In the genomic region with DNA sequence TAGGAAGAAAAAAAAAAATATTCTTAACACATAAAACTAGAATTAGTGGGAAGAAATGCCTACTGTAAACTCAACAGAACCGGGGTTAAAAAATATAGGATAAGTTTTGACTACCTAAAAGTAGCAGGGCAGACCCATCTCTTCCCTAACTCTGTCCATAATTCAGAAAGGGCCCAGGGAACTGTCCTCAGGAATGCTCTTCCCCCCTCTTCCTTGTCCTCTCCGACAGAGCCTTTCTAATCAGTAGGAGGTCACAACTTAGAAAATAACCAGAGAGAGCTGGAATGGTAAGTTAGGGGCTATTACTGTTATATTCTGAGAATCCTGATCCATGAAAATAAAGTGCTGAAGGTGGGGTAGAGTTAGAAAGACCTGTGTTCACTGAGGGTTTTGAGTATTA, we compare ENCODE assay signal across 12 cellular contexts. TPM values are rescaled to one million over a fixed set of nuclear protein-coding genes. Genes with fewer than 3 reads are reported as not detected.
DNase-seq lines count a peak whose midpoint lies in the region; ATAC-seq and TF ChIP-seq lines count a peak whose summit lies in the region.
"Had no signal": no experiment of that assay in that cellular context is flagged by ENCODE, and none has a peak within 500 bp of the region (broad histone marks: within the 10 kb centered on the region; RNA-seq: fewer than 3 reads in every experiment).

No MANE protein-coding gene starts in this region.

- H3K27me3 ChIP-seq in right lobe of liver: no peaks in the 10 kb centered on the region
- no peaks in the 10 kb centered on the region for H3K27me3 ChIP-seq in subcutaneous abdominal adipose tissue (ENCODE audit: control insufficient read depth in 5 of 5, insufficient read depth in 4 of 5, low read length in 5 of 5)

- POLR2A ChIA-PET in WTC11 (lab: Charles Lee): no interaction called here

- peaks cover 0 to 72% (median 31%) of the 10 kb centered on the region in 4 donors for H3K4me1 ChIP-seq in right lobe of liver
- peaks cover 4 to 64% (median 39%) of the 10 kb centered on the region in 5 donors for H3K4me1 ChIP-seq in subcutaneous abdominal adipose tissue (ENCODE audit: control insufficient read depth in 5 of 5, insufficient read depth in 5 of 5, low read length in 5 of 5)

- ATAC-seq in WTC11: peak; percentile 53; the same call in 1 of the 2 replicates
- ATAC-seq in right lobe of liver: no peak

- no peak overlapping the region for H3K9ac ChIP-seq in subcutaneous abdominal adipose tissue (ENCODE audit: low read length in 5 of 5)

- H3K27ac Mint-ChIP-seq in activated naive CD4-positive, alpha-beta T cell treated with anti-CD3 and anti-CD28 coated beads, Interleukin-2, amount 50 U/mL, for 24 hours: peak overlapping the region; percentile 94
- no peak overlapping the region for H3K27ac Mint-ChIP-seq in WTC11

- H3K27me3 Mint-ChIP-seq in activated naive CD4-positive, alpha-beta T cell treated with anti-CD3 and anti-CD28 coated beads, Interleukin-2, amount 50 U/mL, for 24 hours: no peaks in the 10 kb centered on the region
- H3K27me3 Mint-ChIP-seq in WTC11 (ENCODE audit: low read depth): no peaks in the 10 kb centered on the region
- H3K27me3 Mint-ChIP-seq: brain had no signal

- peaks cover 88% of the 10 kb centered on the region for H3K4me1 Mint-ChIP-seq in activated naive CD4-positive, alpha-beta T cell treated with anti-CD3 and anti-CD28 coated beads, Interleukin-2, amount 50 U/mL, for 24 hours
- H3K4me1 Mint-ChIP-seq in WTC11: peaks cover 14% of the 10 kb centered on the region

- CTCF ChIA-PET in WTC11 (lab: Charles Lee): interaction anchor here (1.3 kb wide), 1 partner anchor 9 kb away, joined by 4 read pairs; no protein-coding TSS in a partner anchor

- no peak for TF ChIP-seq POLR2A in right lobe of liver (IDR thresholded peaks at IDR 0.05)

- peak overlapping the region; percentile 55 for H3K4me3 Mint-ChIP-seq in activated naive CD4-positive, alpha-beta T cell treated with anti-CD3 and anti-CD28 coated beads, Interleukin-2, amount 50 U/mL, for 24 hours
- H3K4me3 Mint-ChIP-seq in WTC11: no peak overlapping the region
- H3K4me3 Mint-ChIP-seq: brain had no signal

- no peak for TF ChIP-seq CTCF in WTC11 (IDR thresholded peaks at IDR 0.05)
- TF ChIP-seq CTCF in right lobe of liver (IDR thresholded peaks at IDR 0.05): no peak

- H3K9me3 ChIP-seq in right lobe of liver: no peaks in the 10 kb centered on the region
- H3K9me3 ChIP-seq in subcutaneous abdominal adipose tissue (ENCODE audit: control insufficient read depth in 5 of 5, low read length in 5 of 5): no peaks in the 10 kb centered on the region

- H3K9me3 Mint-ChIP-seq in activated naive CD4-positive, alpha-beta T cell treated with anti-CD3 and anti-CD28 coated beads, Interleukin-2, amount 50 U/mL, for 24 hours: no peaks in the 10 kb centered on the region
- no peaks in the 10 kb centered on the region for H3K9me3 Mint-ChIP-seq in WTC11
- H3K9me3 Mint-ChIP-seq: brain had no signal

- H3K36me3 Mint-ChIP-seq in activated naive CD4-positive, alpha-beta T cell treated with anti-CD3 and anti-CD28 coated beads, Interleukin-2, amount 50 U/mL, for 24 hours: no peaks in the 10 kb centered on the region
- no peaks in the 10 kb centered on the region for H3K36me3 Mint-ChIP-seq in WTC11

- H3K27ac ChIP-seq in right lobe of liver (peak overlapping the region in 2 of 3 donors; percentile 41 to 82), subcutaneous abdominal adipose tissue (ENCODE audit: low read depth, low read length) (peak overlapping the region; percentile 80)

- intact Hi-C loops in right lobe of liver (cut with DNase I): no loop called here

- H3K36me3 ChIP-seq in right lobe of liver (peaks cover 0 to 2% (median 0%) of the 10 kb centered on the region in 4 donors), subcutaneous abdominal adipose tissue (ENCODE audit: control insufficient read depth in 5 of 5, insufficient read depth in 5 of 5, low read length in 5 of 5) (peaks cover 0 to 3% (median 0%) of the 10 kb centered on the region in 5 donors)

- WGBS in right lobe of liver (ENCODE audit: insufficient coverage, low coverage, low lambda C conversion rate, missing lambda C conversion rate): 40% methylated on average over 2 of the region's 2 CpGs

- no peak for DNase-seq in activated naive CD4-positive, alpha-beta T cell (lab: John Stamatoyannopoulos, UW)
- DNase-seq in WTC11 (ENCODE audit: low spot score) (no peak), right lobe of liver (no peak), D341Med (ENCODE audit: low spot score) (no peak), CD1c-positive myeloid dendritic cell (ENCODE audit: extremely low spot score) (no peak)
- no peak for DNase-seq in effector CD4-positive, alpha-beta T cell
- DNase-seq: activated gamma-delta T cell treated with Interleukin-2 at 50 U/mL for 16 hours; NCI-H1092 treated with DMSO at 0.1 percent for 48 hours; NK-92 treated with Interleukin-12 subunit alpha and Interleukin-12 subunit beta, amount 100 ng/mL, for 24 hours had no signal

- no peak overlapping the region for H3K4me3 ChIP-seq in right lobe of liver
- no peak overlapping the region for H3K4me3 ChIP-seq in subcutaneous abdominal adipose tissue (ENCODE audit: low read depth in 1 of 5, low read length in 5 of 5)

TF ChIP-seq in WTC11, 78 proteins besides CTCF, POLR2A, EP300 and RAD21 (continues in another document):
- no peak for TF ChIP-seq NR2C2 (CRISPR knock-in tag; IDR thresholded peaks at IDR 0.05)
- no peak for TF ChIP-seq ZNF396 (CRISPR knock-in tag; IDR thresholded peaks at IDR 0.05; ENCODE audit: borderline replicate concordance)
- no peak for TF ChIP-seq FOXK1 (CRISPR knock-in tag; IDR thresholded peaks at IDR 0.05)
- TF ChIP-seq, protein P1, sequence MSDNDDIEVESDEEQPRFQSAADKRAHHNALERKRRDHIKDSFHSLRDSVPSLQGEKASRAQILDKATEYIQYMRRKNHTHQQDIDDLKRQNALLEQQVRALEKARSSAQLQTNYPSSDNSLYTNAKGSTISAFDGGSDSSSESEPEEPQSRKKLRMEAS (CRISPR knock-in tag; IDR thresholded peaks at IDR 0.05): no peak
- no peak for TF ChIP-seq ZNF317 (CRISPR knock-in tag; IDR thresholded peaks at IDR 0.05; ENCODE audit: borderline replicate concordance, low read depth)
- TF ChIP-seq, protein P2, sequence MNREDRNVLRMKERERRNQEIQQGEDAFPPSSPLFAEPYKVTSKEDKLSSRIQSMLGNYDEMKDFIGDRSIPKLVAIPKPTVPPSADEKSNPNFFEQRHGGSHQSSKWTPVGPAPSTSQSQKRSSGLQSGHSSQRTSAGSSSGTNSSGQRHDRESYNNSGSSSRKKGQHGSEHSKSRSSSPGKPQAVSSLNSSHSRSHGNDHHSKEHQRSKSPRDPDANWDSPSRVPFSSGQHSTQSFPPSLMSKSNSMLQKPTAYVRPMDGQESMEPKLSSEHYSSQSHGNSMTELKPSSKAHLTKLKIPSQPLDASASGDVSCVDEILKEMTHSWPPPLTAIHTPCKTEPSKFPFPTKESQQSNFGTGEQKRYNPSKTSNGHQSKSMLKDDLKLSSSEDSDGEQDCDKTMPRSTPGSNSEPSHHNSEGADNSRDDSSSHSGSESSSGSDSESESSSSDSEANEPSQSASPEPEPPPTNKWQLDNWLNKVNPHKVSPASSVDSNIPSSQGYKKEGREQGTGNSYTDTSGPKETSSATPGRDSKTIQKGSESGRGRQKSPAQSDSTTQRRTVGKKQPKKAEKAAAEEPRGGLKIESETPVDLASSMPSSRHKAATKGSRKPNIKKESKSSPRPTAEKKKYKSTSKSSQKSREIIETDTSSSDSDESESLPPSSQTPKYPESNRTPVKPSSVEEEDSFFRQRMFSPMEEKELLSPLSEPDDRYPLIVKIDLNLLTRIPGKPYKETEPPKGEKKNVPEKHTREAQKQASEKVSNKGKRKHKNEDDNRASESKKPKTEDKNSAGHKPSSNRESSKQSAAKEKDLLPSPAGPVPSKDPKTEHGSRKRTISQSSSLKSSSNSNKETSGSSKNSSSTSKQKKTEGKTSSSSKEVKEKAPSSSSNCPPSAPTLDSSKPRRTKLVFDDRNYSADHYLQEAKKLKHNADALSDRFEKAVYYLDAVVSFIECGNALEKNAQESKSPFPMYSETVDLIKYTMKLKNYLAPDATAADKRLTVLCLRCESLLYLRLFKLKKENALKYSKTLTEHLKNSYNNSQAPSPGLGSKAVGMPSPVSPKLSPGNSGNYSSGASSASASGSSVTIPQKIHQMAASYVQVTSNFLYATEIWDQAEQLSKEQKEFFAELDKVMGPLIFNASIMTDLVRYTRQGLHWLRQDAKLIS (CRISPR knock-in tag; IDR thresholded peaks at IDR 0.05; ENCODE audit: borderline replicate concordance): no peak
- no peak for TF ChIP-seq CBFB (CRISPR knock-in tag; IDR thresholded peaks at IDR 0.05; ENCODE audit: low read depth)
- TF ChIP-seq FOXJ3 (CRISPR knock-in tag; IDR thresholded peaks at IDR 0.05; ENCODE audit: borderline replicate concordance): no peak
- TF ChIP-seq, protein P3, sequence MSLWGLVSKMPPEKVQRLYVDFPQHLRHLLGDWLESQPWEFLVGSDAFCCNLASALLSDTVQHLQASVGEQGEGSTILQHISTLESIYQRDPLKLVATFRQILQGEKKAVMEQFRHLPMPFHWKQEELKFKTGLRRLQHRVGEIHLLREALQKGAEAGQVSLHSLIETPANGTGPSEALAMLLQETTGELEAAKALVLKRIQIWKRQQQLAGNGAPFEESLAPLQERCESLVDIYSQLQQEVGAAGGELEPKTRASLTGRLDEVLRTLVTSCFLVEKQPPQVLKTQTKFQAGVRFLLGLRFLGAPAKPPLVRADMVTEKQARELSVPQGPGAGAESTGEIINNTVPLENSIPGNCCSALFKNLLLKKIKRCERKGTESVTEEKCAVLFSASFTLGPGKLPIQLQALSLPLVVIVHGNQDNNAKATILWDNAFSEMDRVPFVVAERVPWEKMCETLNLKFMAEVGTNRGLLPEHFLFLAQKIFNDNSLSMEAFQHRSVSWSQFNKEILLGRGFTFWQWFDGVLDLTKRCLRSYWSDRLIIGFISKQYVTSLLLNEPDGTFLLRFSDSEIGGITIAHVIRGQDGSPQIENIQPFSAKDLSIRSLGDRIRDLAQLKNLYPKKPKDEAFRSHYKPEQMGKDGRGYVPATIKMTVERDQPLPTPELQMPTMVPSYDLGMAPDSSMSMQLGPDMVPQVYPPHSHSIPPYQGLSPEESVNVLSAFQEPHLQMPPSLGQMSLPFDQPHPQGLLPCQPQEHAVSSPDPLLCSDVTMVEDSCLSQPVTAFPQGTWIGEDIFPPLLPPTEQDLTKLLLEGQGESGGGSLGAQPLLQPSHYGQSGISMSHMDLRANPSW (CRISPR knock-in tag; conservative IDR thresholded peaks at IDR 0.05; ENCODE audit: low read depth): no peak

RNA-seq across cellular contexts. Expression of a gene that starts 22.2 kb away (rescaled TPM):
- total RNA-seq in WTC11 (2021): 10.1 to 11.3 TPM (median 11.1 TPM) in 3 replicates
- 100 to 1,000 TPM in 2 of 6 experiments, 10 to 100 TPM in 4; 36.3 to 173 (median 72.8) TPM for total RNA-seq in right lobe of liver
